In the genomic region with DNA sequence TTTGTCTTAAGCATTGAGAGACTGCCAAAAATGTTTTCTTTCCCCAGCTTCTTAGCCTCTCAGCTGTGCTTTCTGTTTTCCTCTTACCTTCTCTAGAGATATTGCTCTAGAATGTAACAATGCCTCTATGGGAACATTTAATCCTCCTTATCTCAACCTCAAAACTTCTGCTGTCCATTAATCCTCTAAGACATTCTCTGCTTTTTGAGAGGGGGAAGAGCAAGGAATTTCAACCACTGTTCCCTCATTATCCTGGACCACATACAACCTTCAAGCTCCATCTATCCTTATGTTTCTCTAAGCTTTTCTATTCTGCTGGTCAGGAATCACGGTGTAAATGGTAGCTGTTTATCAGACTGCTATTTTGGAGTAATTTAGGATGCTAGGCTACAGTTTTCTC, we compare ENCODE assay signal across 13 cellular contexts.
"Had no signal": no experiment of that assay in that cellular context is flagged by ENCODE, and none has a peak within 500 bp of the region (broad histone marks: within the 10 kb centered on the region; RNA-seq: fewer than 3 reads in every experiment).

No MANE protein-coding gene starts in this region.

- H3K9me3 ChIP-seq: thyroid gland had no signal

- FAIRE-seq: bronchial epithelial cell had no signal

- H3K36me3 ChIP-seq: thyroid gland had no signal

- ATAC-seq: activated CD8-positive, alpha-beta T cell treated with anti-CD3 and anti-CD28 coated beads, Interleukin-2, amount 10 ng/mL, durations not matched to agents 7 days and 5 days; naive thymus-derived CD4-positive, alpha-beta T cell; stimulated activated naive B cell treated with anti-CD40 and anti-IgM and Interleukin-4, amounts not matched to agents 10 μg/mL and 1 μg/mL and 100 μg/mL, for 72 hours had no signal

- DNase-seq: activated CD4-positive, alpha-beta T cell treated with anti-CD3 and anti-CD28 coated beads for 48 hours; activated CD8-positive, alpha-beta T cell treated with anti-CD3 and anti-CD28 coated beads, Interleukin-2, amount 10 ng/mL, durations not matched to agents 7 days and 5 days; activated naive CD8-positive, alpha-beta T cell treated with anti-CD3 and anti-CD28 coated beads for 36 hours; anterior cingulate cortex; erythroblast; hypothalamus; naive thymus-derived CD4-positive, alpha-beta T cell; posterior cingulate gyrus; stimulated activated CD4-positive, alpha-beta T cell treated with anti-CD3 and anti-CD28 coated beads, Interleukin-2, amount 100 ng/mL, for 48 hours; stimulated activated naive B cell treated with anti-CD40 and anti-IgM and Interleukin-4, amounts not matched to agents 10 μg/mL and 1 μg/mL and 100 μg/mL, for 72 hours; T-helper 2 cell; thyroid gland had no signal

- H3K4me3 ChIP-seq: thyroid gland had no signal

- H3K27me3 ChIP-seq: thyroid gland had no signal

- H3K4me1 ChIP-seq: thyroid gland had no signal

- H3K27ac ChIP-seq: thyroid gland had no signal
